Comparison of ENCODE assay signal across 19 cellular contexts in genomic region chr17:17714879-17715278, GRCh38. TPM values are rescaled to one million over a fixed set of nuclear protein-coding genes. Genes with fewer than 3 reads are reported as not detected.
DNase-seq lines count a peak whose midpoint lies in the region; FAIRE-seq and TF ChIP-seq lines count a peak whose summit lies in the region.
"Had no signal": no experiment of that assay in that cellular context is flagged by ENCODE, and none has a peak within 500 bp of the region (broad histone marks: within the 10 kb centered on the region; RNA-seq: fewer than 3 reads in every experiment).

No MANE protein-coding gene starts in this region.

- DNase-seq in GM12892 (ENCODE audit: insufficient read length): no peak
- no peak for DNase-seq in T-helper 9 cell
- DNase-seq in mucosa of gallbladder (ENCODE audit: low spot score): no peak
- DNase-seq in caudate nucleus (lab: John Stamatoyannopoulos, UW): no peak
- DNase-seq: activated naive CD4-positive, alpha-beta T cell; activated T-cell treated with anti-CD3 and anti-CD28 coated beads for 4 hours; AML-193; cortex of kidney; mucosa of descending colon; NCI-H1092 treated with DMSO at 0.1 percent for 48 hours; NCI-H2081 treated with DMSO at 0.1 percent for 48 hours; NCI-H510A; ovary; SHP77 treated with DMSO at 0.1 percent for 48 hours had no signal

- H3K4me3 ChIP-seq in mucosa of stomach (ENCODE audit: low read length) (no peak overlapping the region), subcutaneous abdominal adipose tissue (ENCODE audit: low read depth in 1 of 5, low read length in 5 of 5) (no peak overlapping the region)
- H3K4me3 ChIP-seq: HAP-1, mucosa of descending colon, ovary had no signal

- H3K9me3 ChIP-seq in mucosa of stomach (ENCODE audit: control insufficient read depth, low read length): no peaks in the 10 kb centered on the region
- no peaks in the 10 kb centered on the region for H3K9me3 ChIP-seq in subcutaneous abdominal adipose tissue (ENCODE audit: control insufficient read depth in 5 of 5, low read length in 5 of 5)
- H3K9me3 ChIP-seq: ascending aorta, HAP-1, mucosa of descending colon, ovary had no signal

- H3K4me1 ChIP-seq in mucosa of stomach (ENCODE audit: control insufficient read depth, insufficient read depth, low read length): peaks cover 50% of the 10 kb centered on the region
- H3K4me1 ChIP-seq in subcutaneous abdominal adipose tissue (ENCODE audit: control insufficient read depth in 5 of 5, insufficient read depth in 5 of 5, low read length in 5 of 5): peaks cover 2 to 25% (median 16%) of the 10 kb centered on the region in 5 donors

- H3K27ac ChIP-seq in angular gyrus (ENCODE audit: low read depth, low read length) (peak overlapping the region; percentile 64), subcutaneous abdominal adipose tissue (ENCODE audit: low read depth, low read length) (peak overlapping the region; percentile 23), caudate nucleus (ENCODE audit: low read depth, low read length) (no peak overlapping the region)
- H3K27ac ChIP-seq: ovary had no signal

- H3K9ac ChIP-seq in mucosa of stomach (ENCODE audit: low read length): peak overlapping the region; percentile 14
- H3K9ac ChIP-seq in subcutaneous abdominal adipose tissue (ENCODE audit: low read length in 5 of 5): peak overlapping the region in 1 of 5 donors; percentile 28

- H3K27me3 ChIP-seq in mucosa of stomach (ENCODE audit: control insufficient read depth, insufficient read depth, low read length) (no peaks in the 10 kb centered on the region), subcutaneous abdominal adipose tissue (ENCODE audit: control insufficient read depth in 5 of 5, insufficient read depth in 4 of 5, low read length in 5 of 5) (no peaks in the 10 kb centered on the region)
- H3K27me3 ChIP-seq: ascending aorta, ovary had no signal

- FAIRE-seq in GM12892 (lab: Jason Lieb, UNC): peak; percentile 5

- H3K36me3 ChIP-seq in mucosa of stomach (ENCODE audit: control insufficient read depth, insufficient read depth, low read length): no peaks in the 10 kb centered on the region
- H3K36me3 ChIP-seq in subcutaneous abdominal adipose tissue (ENCODE audit: control insufficient read depth in 5 of 5, insufficient read depth in 5 of 5, low read length in 5 of 5): peaks cover 0 to 3% (median 0%) of the 10 kb centered on the region in 5 donors
- H3K36me3 ChIP-seq: ascending aorta, HAP-1, ovary had no signal

- no peak for TF ChIP-seq POLR2A in GM12892 (IDR thresholded peaks at IDR 0.05; ENCODE audit: low read depth, low read length)

RNA-seq across cellular contexts. Expression of gene RAI1, which starts 33.6 kb away (rescaled TPM):
- 5.7 TPM for polyA plus RNA-seq in GM12892 (2012; ENCODE audit: missing spikeins)
- total RNA-seq in mucosa of gallbladder: 60.3 TPM
